In the genomic region with DNA sequence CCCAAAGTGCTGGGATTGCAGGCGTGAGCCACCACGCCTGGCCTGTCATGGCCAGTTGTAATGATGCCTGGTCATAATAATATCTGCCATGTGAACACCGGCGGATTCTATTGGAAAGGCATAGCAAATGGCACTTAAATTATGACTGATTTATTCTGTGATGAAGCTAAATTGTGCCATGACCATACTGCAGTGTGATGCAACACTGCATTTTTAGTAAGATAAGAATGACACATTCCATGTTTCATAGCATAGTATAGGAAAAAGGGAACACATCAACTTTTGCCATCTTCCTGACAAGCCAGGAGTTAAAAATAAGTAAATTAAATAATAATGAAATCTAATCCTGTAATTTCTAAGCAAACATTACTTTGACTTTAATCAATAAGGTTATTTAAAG, we compare ENCODE assay signal across 19 cellular contexts. TPM values are rescaled to one million over a fixed set of nuclear protein-coding genes. Genes with fewer than 3 reads are reported as not detected.
A peak's percentile ranks its signal among the peaks of the same experiment; 100 is the strongest.
DNase-seq lines count a peak whose midpoint lies in the region; ATAC-seq, FAIRE-seq and TF ChIP-seq lines count a peak whose summit lies in the region.
"Had no signal": no experiment of that assay in that cellular context is flagged by ENCODE, and none has a peak within 500 bp of the region (broad histone marks: within the 10 kb centered on the region; RNA-seq: fewer than 3 reads in every experiment).

No MANE protein-coding gene starts in this region.

- no peak overlapping the region for H3K9ac ChIP-seq in GM23248
- no peak overlapping the region for H3K9ac ChIP-seq in IMR-90 (ENCODE audit: low read depth, low read length)
- H3K9ac ChIP-seq in K562 (ENCODE audit: insufficient read depth in 1 of 2, low read depth in 2 of 2, low read length in 2 of 2): no peak overlapping the region

- no peak overlapping the region for H3K27ac Mint-ChIP-seq in activated T-cell treated with anti-CD3 and anti-CD28 coated beads, Interleukin-2, amount 50 U/mL, for 72 hours
- H3K27ac Mint-ChIP-seq: CD4-positive, alpha-beta memory T cell had no signal

- no peak overlapping the region for H2BK20ac ChIP-seq in IMR-90 (ENCODE audit: low read depth, low read length)

- no peak overlapping the region for H3K18ac ChIP-seq in IMR-90 (ENCODE audit: low read depth, low read length)

- H3K27me3 Mint-ChIP-seq in activated T-cell treated with anti-CD3 and anti-CD28 coated beads, Interleukin-2, amount 50 U/mL, for 72 hours (ENCODE audit: low read depth): peaks cover 41% of the 10 kb centered on the region

- CTCF ChIA-PET in IMR-90 (lab: Yijun Ruan, JAX) (no interaction called here), K562 (lab: Yijun Ruan, JAX; ENCODE audit: low intra/inter-chr PET ratio) (no interaction called here)

- H3K36me3 Mint-ChIP-seq in activated T-cell treated with anti-CD3 and anti-CD28 coated beads, Interleukin-2, amount 50 U/mL, for 72 hours (ENCODE audit: insufficient read depth in 2 of 2): no peaks in the 10 kb centered on the region
- H3K36me3 Mint-ChIP-seq: CD4-positive, alpha-beta memory T cell had no signal

- H3K14ac ChIP-seq in IMR-90 (replicated peaks; ENCODE audit: low read depth, low read length): no peak overlapping the region

- no peak overlapping the region for H2BK5ac ChIP-seq in IMR-90 (ENCODE audit: low read depth, low read length, poor library complexity, severe bottlenecking)

- H3K9me3 Mint-ChIP-seq in activated T-cell treated with anti-CD3 and anti-CD28 coated beads, Interleukin-2, amount 50 U/mL, for 72 hours: no peaks in the 10 kb centered on the region
- H3K9me3 Mint-ChIP-seq: CD4-positive, alpha-beta memory T cell had no signal

- H3F3A ChIP-seq in GM23248 (ENCODE audit: insufficient read depth): no peaks in the 10 kb centered on the region

- no peak overlapping the region for H3K56ac ChIP-seq in IMR-90 (ENCODE audit: extremely low read depth, insufficient read depth, low read length)

- no peak overlapping the region for H4K91ac ChIP-seq in IMR-90 (ENCODE audit: insufficient read depth, low read depth, low read length)

- TF ChIP-seq EP300 in K562 (IDR thresholded peaks at IDR 0.05; ENCODE audit: low read length): no peak

- TF ChIP-seq RAD21 in IMR-90 (IDR thresholded peaks at IDR 0.05; ENCODE audit: low read length): no peak
- no peak for TF ChIP-seq RAD21 in K562 (CRISPR knock-in tag; conservative IDR thresholded peaks at IDR 0.05 in 1 of 2, IDR thresholded peaks at IDR 0.05 in 1 of 2)

- H3K27ac ChIP-seq in GM23248: no peak overlapping the region
- H3K27ac ChIP-seq in IMR-90 (ENCODE audit: insufficient read depth, low read length): no peak overlapping the region
- no peak overlapping the region for H3K27ac ChIP-seq in K562 (ENCODE audit: extremely low read depth, low read depth, low read length)

- H3K9me1 ChIP-seq in IMR-90 (ENCODE audit: insufficient read depth, low read length): no peaks in the 10 kb centered on the region
- no peaks in the 10 kb centered on the region for H3K9me1 ChIP-seq in K562 (ENCODE audit: control insufficient read depth, insufficient read depth, low read length)

- no peak overlapping the region for H4K8ac ChIP-seq in IMR-90 (ENCODE audit: low read depth in 2 of 2, low read length in 2 of 2)

- H3K79me1 ChIP-seq in IMR-90 (ENCODE audit: low read depth in 1 of 2, low read length in 2 of 2): no peaks in the 10 kb centered on the region

- intact Hi-C loops in IMR-90 (cut with micrococcal nuclease): loop anchor here (5.0 kb wide), 1 partner anchor 658 kb away; no protein-coding TSS in a partner anchor
- intact Hi-C loops in K562 (cut with micrococcal nuclease): loop anchor here (10.0 kb wide), 1 partner anchor 160 kb away; no protein-coding TSS in a partner anchor

- no peak overlapping the region for H2BK15ac ChIP-seq in IMR-90 (ENCODE audit: low read depth, low read length)

- H3K36me3 ChIP-seq in GM23248 (ENCODE audit: low read depth): no peaks in the 10 kb centered on the region
- no peaks in the 10 kb centered on the region for H3K36me3 ChIP-seq in IMR-90 (ENCODE audit: control insufficient read depth, insufficient read depth, low read length)
- H3K36me3 ChIP-seq in K562 (ENCODE audit: control insufficient read depth, insufficient read depth, low read length): no peaks in the 10 kb centered on the region

- no peak overlapping the region for H2AK9ac ChIP-seq in IMR-90 (replicated peaks; ENCODE audit: low read depth, low read length, poor library complexity)

- TF ChIP-seq CTCF in IMR-90 (conservative IDR thresholded peaks at IDR 0.05; ENCODE audit: low read depth, low read length): no peak
- no peak for TF ChIP-seq CTCF in K562 (IDR thresholded peaks at IDR 0.05 in 2 of 3, conservative IDR thresholded peaks at IDR 0.05 in 1 of 3; ENCODE audit: insufficient read depth in 2 of 3, low read depth in 1 of 3, low read length in 3 of 3)

- POLR2A ChIA-PET in IMR-90 (lab: Charles Lee; ENCODE audit: unreplicated experiment) (no interaction called here), K562 (lab: Yijun Ruan, JAX) (interaction anchor here (0.6 kb wide), 1 partner anchor 547 kb away, joined by 4 read pairs; no protein-coding TSS in a partner anchor)

- BruUV-seq in IMR-90 (replicated peaks; lab: Mats Ljungman, UMichigan) (no TSS peak), K562 (replicated peaks; lab: Mats Ljungman, UMichigan) (no TSS peak)

- FAIRE-seq in K562 (lab: Jason Lieb, UNC) (no peak), islet of Langerhans (lab: Jason Lieb, UNC) (peak; percentile 5)
- FAIRE-seq: GM12891, GM18507, H1 had no signal

- no peak overlapping the region for H3K4me2 ChIP-seq in GM23248 (ENCODE audit: unreplicated experiment)
- no peak overlapping the region for H3K4me2 ChIP-seq in IMR-90 (ENCODE audit: low read depth, low read length)
- H3K4me2 ChIP-seq in K562 (ENCODE audit: insufficient read depth, low read length): no peak overlapping the region

- DNase-seq in GM23248: peak; percentile 14
- DNase-seq in IMR-90: no peak
- no peak for DNase-seq in K562 (ENCODE audit: extremely low read depth in 1 of 4, low spot score in 3 of 4)
- no peak for DNase-seq in activated T-cell treated with anti-CD3 and anti-CD28 coated beads, Interleukin-2, amount 50 U/mL, for 72 hours
- DNase-seq: C1 segment of cervical spinal cord; Calu3; CD4-positive, alpha-beta memory T cell; COR-L47; DMS53; DMS79 treated with DMSO at 0.1 percent for 48 hours; GF-D8; H7; HCEC 1CT had no signal

- H3K27me3 ChIP-seq in GM23248 (replicated peaks; ENCODE audit: insufficient read depth) (peaks cover 38% of the 10 kb centered on the region), IMR-90 (ENCODE audit: control insufficient read depth, insufficient read depth, low read length) (peaks cover 54% of the 10 kb centered on the region), K562 (ENCODE audit: control insufficient read depth in 2 of 2, insufficient read depth in 2 of 2, low read length in 2 of 2) (peaks cover 23 to 64% of the 10 kb centered on the region in 2 experiments; a peak in 4 of 5 replicates)

- no peak overlapping the region for H3K4me3 Mint-ChIP-seq in activated T-cell treated with anti-CD3 and anti-CD28 coated beads, Interleukin-2, amount 50 U/mL, for 72 hours
- H3K4me3 Mint-ChIP-seq: CD4-positive, alpha-beta memory T cell had no signal

- H3K4me3 ChIP-seq in GM23248 (no peak overlapping the region), IMR-90 (ENCODE audit: insufficient read depth, low read depth, low read length) (no peak overlapping the region), K562 (no peak overlapping the region)

- 74 to 78% methylated on average over 4 of the region's 4 CpGs for WGBS in GM23248 (ENCODE audit: low coverage in 1 of 2, low lambda C conversion rate in 2 of 2, missing lambda C conversion rate in 2 of 2), 2 experiments
- WGBS in IMR-90 (ENCODE audit: extremely low coverage in 2 of 2, insufficient read length in 1 of 2), 2 experiments: 94% methylated on average over 2 of the region's 4 CpGs; no CpG with 5 or more reads in 1 of the 2 experiments
- WGBS in K562 (ENCODE audit: insufficient coverage, low coverage, missing lambda C conversion rate): 3% methylated on average over 4 of the region's 4 CpGs

- TF ChIP-seq POLR2A in IMR-90 (IDR thresholded peaks at IDR 0.05; ENCODE audit: low read depth, low read length): no peak
- no peak for TF ChIP-seq POLR2A in K562 (conservative IDR thresholded peaks at IDR 0.05)

- no peak overlapping the region for H3K23ac ChIP-seq in IMR-90 (ENCODE audit: low read depth, low read length)

- no peak overlapping the region for H4K5ac ChIP-seq in IMR-90 (ENCODE audit: low read depth, low read length)

- no peaks in the 10 kb centered on the region for H3K9me2 ChIP-seq in GM23248 (ENCODE audit: insufficient read depth)

- dilution Hi-C loops in IMR-90 (cut with HindIII; ENCODE audit: low sequenced_read_pairs, unreplicated experiment): no loop called here

- no peak overlapping the region for H2AK5ac ChIP-seq in IMR-90 (ENCODE audit: low read depth, low read length)

- H3K79me2 ChIP-seq in GM23248 (ENCODE audit: insufficient read depth): no peaks in the 10 kb centered on the region
- H3K79me2 ChIP-seq in K562 (ENCODE audit: control insufficient read depth, insufficient read depth, low read length): no peaks in the 10 kb centered on the region

- H3K4me1 Mint-ChIP-seq in activated T-cell treated with anti-CD3 and anti-CD28 coated beads, Interleukin-2, amount 50 U/mL, for 72 hours (ENCODE audit: low read depth): peaks cover 24% of the 10 kb centered on the region

- no peak for ATAC-seq in IMR-90 (ENCODE audit: low read depth)
- ATAC-seq in K562: no peak
- ATAC-seq in activated T-cell treated with anti-CD3 and anti-CD28 coated beads, Interleukin-2, amount 50 U/mL, for 72 hours (replicated peaks in 1 of 2): no peak
- ATAC-seq in HG03135 (IDR thresholded peaks at IDR 0.05; ENCODE audit: unreplicated experiment): no peak
- ATAC-seq in HG03571 (IDR thresholded peaks at IDR 0.05; ENCODE audit: unreplicated experiment): no peak

- no peak overlapping the region for H2AFZ ChIP-seq in GM23248
- no peak overlapping the region for H2AFZ ChIP-seq in IMR-90 (replicated peaks; ENCODE audit: low read length, poor library complexity)
- H2AFZ ChIP-seq in K562 (ENCODE audit: low read depth, low read length): no peak overlapping the region

- H3K9me3 ChIP-seq in GM23248 (ENCODE audit: low read depth): no peaks in the 10 kb centered on the region
- no peaks in the 10 kb centered on the region for H3K9me3 ChIP-seq in IMR-90 (ENCODE audit: control insufficient read depth, insufficient read depth, low read length)
- no peaks in the 10 kb centered on the region for H3K9me3 ChIP-seq in K562 (replicated peaks; ENCODE audit: control insufficient read depth, insufficient read depth, low read depth, low read length)

- no peak overlapping the region for H3K4ac ChIP-seq in IMR-90 (ENCODE audit: low read depth, low read length)

- H3K4me1 ChIP-seq in GM23248 (ENCODE audit: insufficient read depth): no peaks in the 10 kb centered on the region
- H3K4me1 ChIP-seq in IMR-90 (ENCODE audit: control insufficient read depth, insufficient read depth, low read length): no peaks in the 10 kb centered on the region
- no peaks in the 10 kb centered on the region for H3K4me1 ChIP-seq in K562 (replicated peaks in 1 of 2; ENCODE audit: control insufficient read depth in 2 of 2, insufficient read depth in 2 of 2, low read length in 2 of 2)

- in situ Hi-C loops in GM23248 (cut with MboI) (no loop called here), IMR-90 (cut with MboI; ENCODE audit: low sequenced_read_pairs) (loop anchor here (5.0 to 25.0 kb wide), 2 partner anchors 78 to 458 kb away; partner anchors contain the start of genes CENPP and NOL8), K562 (cut with MboI) (loop anchor here (5.0 to 10.0 kb wide), 2 partner anchors 63 to 660 kb away; no protein-coding TSS in a partner anchor)

- no peak overlapping the region for H2BK120ac ChIP-seq in IMR-90 (ENCODE audit: low read depth, low read length)

- no peaks in the 10 kb centered on the region for H4K20me1 ChIP-seq in GM23248 (ENCODE audit: insufficient read depth)
- H4K20me1 ChIP-seq in IMR-90 (ENCODE audit: insufficient read depth, low read length): no peaks in the 10 kb centered on the region
- no peaks in the 10 kb centered on the region for H4K20me1 ChIP-seq in K562 (replicated peaks; ENCODE audit: control insufficient read depth, insufficient read depth, low read length)

RNA-seq across cellular contexts. Expression of gene BICD2, which starts 30.4 kb away (rescaled TPM):
- 45.0 and 53.5 TPM in 2 replicates for total RNA-seq in GM23248 (2014; rRNA removed; shearing (Covaris generic))
- polyA plus RNA-seq in GM23248 (2016; fragmentation: Nextera tagmentation; extraction: Ambion mirVana): 25.6 and 27.5 TPM in 2 replicates
- 35.7 and 42.2 TPM in 2 replicates for total RNA-seq in IMR-90 (2012; rRNA removed)
- 21.1 and 21.5 TPM in 2 replicates for polyA plus RNA-seq in IMR-90 (2012; rRNA removed)
- polyA plus RNA-seq in IMR-90 (2012; cell fraction: cytosol; rRNA removed): 13.1 and 22.4 TPM in 2 replicates
- 13.6 and 16.6 TPM in 2 replicates for polyA plus RNA-seq in IMR-90 (2012; cell fraction: nucleus; rRNA removed; ENCODE audit: low replicate concordance)
- total RNA-seq in K562 (2011; cell fraction: chromatin; rRNA removed; ENCODE audit: low replicate concordance): 11.6 and 16.6 TPM in 2 replicates
- total RNA-seq in K562 (2011; cell fraction: nucleolus; rRNA removed): 8.3 and 9.7 TPM in 2 replicates
- 13.4 and 19.4 TPM in 2 replicates for total RNA-seq in K562 (2011; cell fraction: nucleoplasm; rRNA removed)
- total RNA-seq in K562 (2014; rRNA removed): 18.8 and 20.9 TPM in 2 replicates
- total RNA-seq in K562 (2014; rRNA removed; fragmentation: Illumina TruSeq; extraction: Trizol): 10.3 and 11.8 TPM in 2 replicates
- 16.9 and 17.9 TPM in 2 replicates for total RNA-seq in K562 (2015; rRNA removed; fragmentation: Illumina TruSeq; extraction: Trizol)
- 22.4 and 23.4 TPM in 2 replicates for total RNA-seq in K562 (2021)
- 6.1 and 6.6 TPM in 2 replicates for polyA plus RNA-seq in K562 (2011; rRNA removed)
- 6.7 and 7.1 TPM in 2 replicates for polyA plus RNA-seq in K562 (2011; cell fraction: cytosol; rRNA removed)
- polyA plus RNA-seq in K562 (2011; cell fraction: nucleus; rRNA removed): 19.7 and 24.3 TPM in 2 replicates
- polyA plus RNA-seq in K562 (2012): 13.0 and 13.4 TPM in 2 replicates
- polyA plus RNA-seq in K562 (2014; fragmentation: Illumina TruSeq; extraction: Trizol): 11.0 and 12.7 TPM in 2 replicates
- 1 to 10 TPM; 3.6 to 4.3 TPM for polyA plus RNA-seq in K562 (2014; fragmentation: Nextera tagmentation; extraction: Ambion mirVana)
- polyA plus RNA-seq in K562 (2014; rRNA removed): 12.1 and 14.1 TPM in 2 replicates
- polyA minus RNA-seq in K562 (2011; rRNA and poly(A)+ RNA removed): 4.7 and 6.5 TPM in 2 replicates
- 6.4 and 8.6 TPM in 2 replicates for polyA minus RNA-seq in K562 (2011; cell fraction: cytosol; rRNA and poly(A)+ RNA removed)
- polyA minus RNA-seq in K562 (2011; cell fraction: nucleus; rRNA and poly(A)+ RNA removed): 7.7 and 8.9 TPM in 2 replicates
- 10 to 100 TPM; 15.4 to 15.5 TPM for total RNA-seq in activated T-cell treated with anti-CD3 and anti-CD28 coated beads, Interleukin-2, amount 50 U/mL, for 72 hours
